ENCODE assay signal across 1 cellular context in genomic region chr10:72296829-72297280, GRCh38.
A peak's percentile ranks its signal among the peaks of the same experiment; 100 is the strongest.
TF ChIP-seq lines count a peak whose summit lies in the region.

No MANE protein-coding gene starts in this region.

TF ChIP-seq in A549, 52 proteins besides CTCF, POLR2A, EP300 and RAD21 (continued from another document):
- 0 out of 2 replicates have a peak, but pooled peaks have one; percentile 30 for TF ChIP-seq HMGXB4 (CRISPR knock-in tag; IDR thresholded peaks at IDR 0.05; ENCODE audit: borderline replicate concordance)
- peak; percentile 32; the same call in 1 of the 2 replicates for TF ChIP-seq HOXB13 (CRISPR knock-in tag; IDR thresholded peaks at IDR 0.05; ENCODE audit: low read depth)
- peak; percentile 37 for TF ChIP-seq ZSCAN20 (CRISPR knock-in tag; IDR thresholded peaks at IDR 0.05)
